Comparison of ENCODE assay signal across 20 cellular contexts in the genomic region with DNA sequence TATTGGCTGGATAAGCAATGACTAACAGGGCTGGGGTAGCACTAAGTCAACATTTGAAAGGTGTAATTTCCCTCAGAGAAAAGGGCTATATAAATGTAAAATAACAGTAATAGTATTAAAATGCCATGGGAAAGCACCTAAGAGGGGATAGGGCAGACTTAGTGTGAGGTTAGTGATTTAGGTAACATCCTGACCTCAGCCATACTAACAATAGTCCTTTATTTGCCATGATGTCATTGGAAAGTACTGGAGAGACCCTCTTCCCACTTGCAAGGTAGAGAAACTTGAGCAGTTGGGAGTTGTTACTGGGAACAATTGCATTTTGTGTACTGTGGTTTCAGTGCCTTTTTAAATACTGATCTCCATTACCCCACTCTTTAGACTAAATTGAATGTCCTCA.
DNase-seq lines count a peak whose midpoint lies in the region; ATAC-seq lines count a peak whose summit lies in the region.
"Had no signal": no experiment of that assay in that cellular context is flagged by ENCODE, and none has a peak within 500 bp of the region (broad histone marks: within the 10 kb centered on the region; RNA-seq: fewer than 3 reads in every experiment).

No MANE protein-coding gene starts in this region.

- ATAC-seq in GM18868 (IDR thresholded peaks at IDR 0.05; ENCODE audit: unreplicated experiment) (peak; percentile 50), HG02759 (IDR thresholded peaks at IDR 0.05; ENCODE audit: unreplicated experiment) (peak; percentile 49), GM21515 (IDR thresholded peaks at IDR 0.05; ENCODE audit: unreplicated experiment) (no peak)
- no peak for ATAC-seq in activated CD8-positive, alpha-beta T cell treated with anti-CD3 and anti-CD28 coated beads, Interleukin-2, amount 10 ng/mL, durations not matched to agents 7 days and 5 days

- H3K4me1 ChIP-seq in effector memory CD4-positive, alpha-beta T cell (ENCODE audit: control insufficient read depth, insufficient read depth, low read length, poor library complexity, severe bottlenecking) = no peaks in the 10 kb centered on the region

- H3K36me3 Mint-ChIP-seq in activated CD8-positive, alpha-beta T cell treated with anti-CD3 and anti-CD28 coated beads, Interleukin-2, amount 10 ng/mL, durations not matched to agents 7 days and 5 days (ENCODE audit: low read depth) = no peaks in the 10 kb centered on the region
- H3K36me3 Mint-ChIP-seq: CD14-positive monocyte had no signal

- no peaks in the 10 kb centered on the region for H3K27me3 Mint-ChIP-seq in activated CD8-positive, alpha-beta T cell treated with anti-CD3 and anti-CD28 coated beads, Interleukin-2, amount 10 ng/mL, durations not matched to agents 7 days and 5 days (ENCODE audit: low read depth)

- POLR2A ChIA-PET in activated CD8-positive, alpha-beta T cell treated with anti-CD3 and anti-CD28 coated beads, Interleukin-2, amount 10 ng/mL, durations not matched to agents 7 days and 5 days (lab: Charles Lee) = no interaction called here

- H3K27me3 ChIP-seq in effector memory CD4-positive, alpha-beta T cell (replicated peaks; ENCODE audit: control insufficient read depth, insufficient read depth, low read length, poor library complexity, severe bottlenecking) = no peaks in the 10 kb centered on the region

- H3K36me3 ChIP-seq in effector memory CD4-positive, alpha-beta T cell (ENCODE audit: control insufficient read depth, insufficient read depth, low read length) = no peaks in the 10 kb centered on the region

- DNase-seq in HT1080 (ENCODE audit: low read depth) (peak; percentile 16), renal cortical epithelial cell (ENCODE audit: low read depth) (peak; percentile 15)
- DNase-seq in effector memory CD4-positive, alpha-beta T cell = no peak
- DNase-seq in activated CD8-positive, alpha-beta T cell treated with anti-CD3 and anti-CD28 coated beads, Interleukin-2, amount 10 ng/mL, durations not matched to agents 7 days and 5 days = no peak
- DNase-seq: ACHN, AML-193, COR-L47, DMS153, H9, KBM-7, NCI-H1417 treated with DMSO at 0.1 percent for 48 hours, NCI-H1930, NCI-H2171, NCI-H446 treated with DMSO at 0.1 percent for 48 hours, NCI-H82, PC-9 had no signal

- H3K27ac Mint-ChIP-seq in activated CD8-positive, alpha-beta T cell treated with anti-CD3 and anti-CD28 coated beads, Interleukin-2, amount 10 ng/mL, durations not matched to agents 7 days and 5 days = no peak overlapping the region
- H3K27ac Mint-ChIP-seq: CD14-positive monocyte, H9 had no signal

- no peak overlapping the region for H3K4me3 Mint-ChIP-seq in activated CD8-positive, alpha-beta T cell treated with anti-CD3 and anti-CD28 coated beads, Interleukin-2, amount 10 ng/mL, durations not matched to agents 7 days and 5 days
- H3K4me3 Mint-ChIP-seq: CD14-positive monocyte, H9 had no signal

- H3K4me3 ChIP-seq in effector memory CD4-positive, alpha-beta T cell (ENCODE audit: insufficient read depth, low read depth, low read length, poor library complexity, severe bottlenecking) = no peak overlapping the region
- H3K4me3 ChIP-seq: PC-9 had no signal

- no peaks in the 10 kb centered on the region for H3K4me1 Mint-ChIP-seq in activated CD8-positive, alpha-beta T cell treated with anti-CD3 and anti-CD28 coated beads, Interleukin-2, amount 10 ng/mL, durations not matched to agents 7 days and 5 days (ENCODE audit: low read depth)
- H3K4me1 Mint-ChIP-seq: CD14-positive monocyte had no signal

- H3K27ac ChIP-seq in effector memory CD4-positive, alpha-beta T cell (ENCODE audit: insufficient read depth, low read length, poor library complexity, severe bottlenecking) = no peak overlapping the region
- H3K27ac ChIP-seq: PC-9 had no signal

- CTCF ChIA-PET in activated CD8-positive, alpha-beta T cell treated with anti-CD3 and anti-CD28 coated beads, Interleukin-2, amount 10 ng/mL, durations not matched to agents 7 days and 5 days (lab: Charles Lee) = no interaction called here

- H3K9me3 Mint-ChIP-seq in activated CD8-positive, alpha-beta T cell treated with anti-CD3 and anti-CD28 coated beads, Interleukin-2, amount 10 ng/mL, durations not matched to agents 7 days and 5 days (ENCODE audit: insufficient read depth) = no peaks in the 10 kb centered on the region
- H3K9me3 Mint-ChIP-seq: H9 had no signal

- no peaks in the 10 kb centered on the region for H3K9me3 ChIP-seq in effector memory CD4-positive, alpha-beta T cell (ENCODE audit: control insufficient read depth, low read length)

Comparison
In these comparisons a context has a peak if more than half of its experiments do, and no peak if none do; other contexts are left out.
1. ATAC-seq: peak in GM18868 (single experiment) and HG02759 (single experiment); none in activated CD8-positive, alpha-beta T cell treated with anti-CD3 and anti-CD28 coated beads, Interleukin-2, amount 10 ng/mL, durations not matched to agents 7 days and 5 days (single experiment) and GM21515 (single experiment).
2. DNase-seq: peak in HT1080 (single experiment) and renal cortical epithelial cell (single experiment); none in effector memory CD4-positive, alpha-beta T cell (0 of 3) and activated CD8-positive, alpha-beta T cell treated with anti-CD3 and anti-CD28 coated beads, Interleukin-2, amount 10 ng/mL, durations not matched to agents 7 days and 5 days (single experiment).